ENCODE assay signal across 13 cellular contexts in the genomic region with DNA sequence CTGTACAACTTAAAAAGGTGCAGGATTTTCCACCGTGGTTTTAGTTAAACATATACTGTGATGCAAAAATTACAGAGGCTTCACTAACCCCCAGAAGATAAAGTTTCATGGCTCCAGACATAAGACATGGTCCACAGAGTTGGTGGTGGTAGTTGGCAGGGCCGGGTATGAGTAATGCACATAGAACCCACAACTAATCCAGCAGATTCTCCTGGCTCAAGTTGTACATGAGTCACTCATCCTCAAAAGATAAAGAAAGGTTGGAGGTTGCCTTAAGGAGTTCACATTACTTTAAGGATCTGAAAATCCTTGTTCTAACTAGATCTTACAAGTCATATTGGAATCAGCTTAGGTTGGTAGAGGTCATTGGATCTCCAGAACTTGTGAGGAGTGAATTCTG.
DNase-seq lines count a peak whose midpoint lies in the region; ATAC-seq and TF ChIP-seq lines count a peak whose summit lies in the region.
"Had no signal": no experiment of that assay in that cellular context is flagged by ENCODE, and none has a peak within 500 bp of the region (broad histone marks: within the 10 kb centered on the region; RNA-seq: fewer than 3 reads in every experiment).

No MANE protein-coding gene starts in this region.

- H2BK12ac ChIP-seq in neuronal stem cell (ENCODE audit: low read length), result no peak overlapping the region

- H2BK15ac ChIP-seq in neuronal stem cell (ENCODE audit: low read length), result no peak overlapping the region

- H3K79me1 ChIP-seq in neuronal stem cell (ENCODE audit: low read depth, low read length), result no peaks in the 10 kb centered on the region

- peaks cover 3% of the 10 kb centered on the region for H3K4me1 Mint-ChIP-seq in WTC11
- no peaks in the 10 kb centered on the region for H3K4me1 Mint-ChIP-seq in activated CD4-positive, alpha-beta T cell treated with anti-CD3 and anti-CD28 coated beads for 36 hours
- H3K4me1 Mint-ChIP-seq: activated CD8-positive, alpha-beta memory T cell treated with anti-CD3 and anti-CD28 coated beads, Interleukin-2, amount 10 ng/mL, durations not matched to agents 7 days and 5 days; central memory CD8-positive, alpha-beta T cell had no signal

- H3K9me3 ChIP-seq in fibroblast of lung (ENCODE audit: control insufficient read depth, insufficient read depth, low read depth, low read length), result no peaks in the 10 kb centered on the region
- no peaks in the 10 kb centered on the region for H3K9me3 ChIP-seq in neuronal stem cell (replicated peaks in 1 of 2; ENCODE audit: control insufficient read depth in 2 of 2, insufficient read depth in 1 of 2, low read depth in 1 of 2, low read length in 2 of 2)
- H3K9me3 ChIP-seq: neutrophil had no signal

- H2AK5ac ChIP-seq in neuronal stem cell (ENCODE audit: low read depth, low read length), result no peak overlapping the region

- no peak overlapping the region for H2AFZ ChIP-seq in fibroblast of lung (ENCODE audit: low read length)
- no peak overlapping the region for H2AFZ ChIP-seq in neuronal stem cell (ENCODE audit: low read length)

- intact Hi-C loops in activated CD4-positive, alpha-beta T cell treated with anti-CD3 and anti-CD28 coated beads for 36 hours (cut with DNase I, micrococcal nuclease), result no loop called here

- H3K9ac ChIP-seq in fibroblast of lung (ENCODE audit: insufficient read depth, low read length) (no peak overlapping the region), neuronal stem cell (ENCODE audit: low read depth, low read length, poor library complexity) (no peak overlapping the region)

- H4K91ac ChIP-seq in neuronal stem cell (ENCODE audit: low read depth, low read length, poor library complexity), result no peak overlapping the region

- H4K20me1 ChIP-seq in fibroblast of lung (ENCODE audit: control insufficient read depth, extremely low read depth, insufficient read depth, low read length), result no peaks in the 10 kb centered on the region

- H3K4me3 ChIP-seq in fibroblast of lung (replicated peaks in 1 of 4; ENCODE audit: control extremely low read depth in 1 of 4, insufficient read depth in 1 of 4, low read depth in 3 of 4, low read length in 4 of 4) (no peak overlapping the region), skeletal muscle cell (ENCODE audit: low read depth, low read length) (no peak overlapping the region), neuronal stem cell (ENCODE audit: low read length in 2 of 2) (no peak overlapping the region)

- H3K4me2 ChIP-seq in fibroblast of lung (ENCODE audit: extremely low read depth, insufficient read depth, low read length) (no peak overlapping the region), neuronal stem cell (ENCODE audit: insufficient read depth, low read length, poor library complexity, severe bottlenecking) (no peak overlapping the region)

- no CpG with 5 or more reads among the region's 2 CpGs for WGBS in neuronal stem cell (ENCODE audit: extremely low coverage in 2 of 2, insufficient read length in 2 of 2, insufficient replicate concordance in 1 of 2), 2 donors

- POLR2A ChIA-PET in RWPE1 (lab: Yijun Ruan, JAX; ENCODE audit: low non-redundant PET) (no interaction called here), WTC11 (lab: Charles Lee) (no interaction called here)
- POLR2A ChIA-PET in activated CD4-positive, alpha-beta T cell treated with anti-CD3 and anti-CD28 coated beads for 36 hours (lab: Charles Lee), result no interaction called here

- no peak overlapping the region for H3K27ac Mint-ChIP-seq in WTC11
- no peak overlapping the region for H3K27ac Mint-ChIP-seq in activated CD4-positive, alpha-beta T cell treated with anti-CD3 and anti-CD28 coated beads for 36 hours
- H3K27ac Mint-ChIP-seq: activated CD8-positive, alpha-beta memory T cell treated with anti-CD3 and anti-CD28 coated beads, Interleukin-2, amount 10 ng/mL, durations not matched to agents 7 days and 5 days; type B pancreatic cell had no signal

- H4K8ac ChIP-seq in neuronal stem cell (ENCODE audit: low read depth, low read length), result no peak overlapping the region

- H3K27me3 ChIP-seq in fibroblast of lung (ENCODE audit: control insufficient read depth, insufficient read depth, low read length) (no peaks in the 10 kb centered on the region), neuronal stem cell (ENCODE audit: control insufficient read depth in 3 of 3, insufficient read depth in 3 of 3, low read depth in 1 of 3, low read length in 3 of 3) (no peaks in the 10 kb centered on the region)
- H3K27me3 ChIP-seq: neutrophil had no signal

- no peak overlapping the region for H3K4me3 Mint-ChIP-seq in WTC11
- no peak overlapping the region for H3K4me3 Mint-ChIP-seq in activated CD4-positive, alpha-beta T cell treated with anti-CD3 and anti-CD28 coated beads for 36 hours
- H3K4me3 Mint-ChIP-seq: activated CD8-positive, alpha-beta memory T cell treated with anti-CD3 and anti-CD28 coated beads, Interleukin-2, amount 10 ng/mL, durations not matched to agents 7 days and 5 days; central memory CD8-positive, alpha-beta T cell; type B pancreatic cell had no signal

- H3K9me3 Mint-ChIP-seq in WTC11, result peaks cover 8% of the 10 kb centered on the region
- H3K9me3 Mint-ChIP-seq in activated CD4-positive, alpha-beta T cell treated with anti-CD3 and anti-CD28 coated beads for 36 hours (ENCODE audit: low read depth), result no peaks in the 10 kb centered on the region
- H3K9me3 Mint-ChIP-seq: central memory CD8-positive, alpha-beta T cell; type B pancreatic cell had no signal

- no peak overlapping the region for H3K18ac ChIP-seq in neuronal stem cell (ENCODE audit: low read length)

- H3K79me2 ChIP-seq in fibroblast of lung (ENCODE audit: control insufficient read depth, insufficient read depth, low read length), result no peaks in the 10 kb centered on the region

- no peak overlapping the region for H3K4ac ChIP-seq in neuronal stem cell (ENCODE audit: low read length)

- no peak for ATAC-seq in WTC11
- no peak for ATAC-seq in activated CD4-positive, alpha-beta T cell treated with anti-CD3 and anti-CD28 coated beads for 36 hours
- ATAC-seq: activated CD8-positive, alpha-beta memory T cell treated with anti-CD3 and anti-CD28 coated beads, Interleukin-2, amount 10 ng/mL, durations not matched to agents 7 days and 5 days had no signal

- no peak overlapping the region for H3K23ac ChIP-seq in neuronal stem cell (ENCODE audit: low read depth, low read length, poor library complexity)

- H3K14ac ChIP-seq in neuronal stem cell (ENCODE audit: low read length), result no peak overlapping the region

- peaks cover 8% of the 10 kb centered on the region for H3K4me1 ChIP-seq in fibroblast of lung (ENCODE audit: control insufficient read depth, extremely low read depth, insufficient read depth, low read length)
- peaks cover 0 to under 1% of the 10 kb centered on the region in 2 donors for H3K4me1 ChIP-seq in neuronal stem cell (ENCODE audit: control insufficient read depth in 2 of 2, insufficient read depth in 1 of 2, low read depth in 1 of 2, low read length in 2 of 2)

- H2BK120ac ChIP-seq in neuronal stem cell (ENCODE audit: low read depth, low read length), result no peak overlapping the region

- CTCF ChIA-PET in RWPE1 (lab: Yijun Ruan, JAX), result interaction anchor here (0.6 kb wide), 2 partner anchors 121 to 539 kb away, joined by 5 to 7 read pairs; no protein-coding TSS in a partner anchor
- CTCF ChIA-PET in WTC11 (lab: Charles Lee), result no interaction called here
- CTCF ChIA-PET in activated CD4-positive, alpha-beta T cell treated with anti-CD3 and anti-CD28 coated beads for 36 hours (lab: Charles Lee), result interaction anchor here (0.9 to 1.5 kb wide), 2 partner anchors 7 to 356 kb away, joined by 3 to 5 read pairs; no protein-coding TSS in a partner anchor

- DNase-seq in GM03348 (ENCODE audit: low spot score) (peak; percentile 83), RWPE1 (ENCODE audit: low spot score) (peak; percentile 90), fibroblast of lung (ENCODE audit: low read depth in 2 of 2) (peak; percentile 86 to 98), skeletal muscle cell (ENCODE audit: low read depth) (peak; percentile 91), WTC11 (ENCODE audit: low spot score) (no peak), neuronal stem cell (ENCODE audit: low spot score) (no peak), NCI-H82 (lab: John Stamatoyannopoulos, UW) (no peak)
- DNase-seq in activated CD4-positive, alpha-beta T cell treated with anti-CD3 and anti-CD28 coated beads for 36 hours, result no peak
- DNase-seq: activated CD8-positive, alpha-beta memory T cell treated with anti-CD3 and anti-CD28 coated beads, Interleukin-2, amount 10 ng/mL, durations not matched to agents 7 days and 5 days; T-helper 2 cell had no signal

- no peaks in the 10 kb centered on the region for H3K27me3 Mint-ChIP-seq in WTC11 (ENCODE audit: low read depth)
- no peaks in the 10 kb centered on the region for H3K27me3 Mint-ChIP-seq in activated CD4-positive, alpha-beta T cell treated with anti-CD3 and anti-CD28 coated beads for 36 hours
- H3K27me3 Mint-ChIP-seq: activated CD8-positive, alpha-beta memory T cell treated with anti-CD3 and anti-CD28 coated beads, Interleukin-2, amount 10 ng/mL, durations not matched to agents 7 days and 5 days; type B pancreatic cell had no signal

- H3K36me3 ChIP-seq in fibroblast of lung (ENCODE audit: control insufficient read depth, insufficient read depth, low read length) (no peaks in the 10 kb centered on the region), neuronal stem cell (replicated peaks in 1 of 2; ENCODE audit: control insufficient read depth in 2 of 2, insufficient read depth in 2 of 2, low read length in 2 of 2) (no peaks in the 10 kb centered on the region)
- H3K36me3 ChIP-seq: neutrophil had no signal

- H3K36me3 Mint-ChIP-seq in WTC11, result no peaks in the 10 kb centered on the region
- peaks cover 2% of the 10 kb centered on the region for H3K36me3 Mint-ChIP-seq in activated CD4-positive, alpha-beta T cell treated with anti-CD3 and anti-CD28 coated beads for 36 hours (ENCODE audit: low read depth)
- H3K36me3 Mint-ChIP-seq: activated CD8-positive, alpha-beta memory T cell treated with anti-CD3 and anti-CD28 coated beads, Interleukin-2, amount 10 ng/mL, durations not matched to agents 7 days and 5 days; type B pancreatic cell had no signal

- TF ChIP-seq CTCF in RWPE1 (conservative IDR thresholded peaks at IDR 0.05; ENCODE audit: low read depth) (no peak), fibroblast of lung (conservative IDR thresholded peaks at IDR 0.05 in 1 of 2, IDR thresholded peaks at IDR 0.05 in 1 of 2; ENCODE audit: low read depth in 1 of 2, low read length in 2 of 2) (no peak), WTC11 (IDR thresholded peaks at IDR 0.05) (no peak)

- no peak overlapping the region for H2BK5ac ChIP-seq in neuronal stem cell (ENCODE audit: low read length)

- H3K27ac ChIP-seq in RWPE1 (peak overlapping the region; percentile 52), fibroblast of lung (ENCODE audit: insufficient read depth, low read length) (no peak overlapping the region), neuronal stem cell (replicated peaks; ENCODE audit: low read length) (no peak overlapping the region)
- H3K27ac ChIP-seq: neutrophil had no signal

TF ChIP-seq in WTC11, 78 proteins besides CTCF, POLR2A, EP300 and RAD21 (continues in another document):
- no peak for TF ChIP-seq MAX (CRISPR knock-in tag; IDR thresholded peaks at IDR 0.05)
- no peak for TF ChIP-seq ZNF396 (CRISPR knock-in tag; IDR thresholded peaks at IDR 0.05; ENCODE audit: borderline replicate concordance)
- TF ChIP-seq CREB1 (CRISPR knock-in tag; IDR thresholded peaks at IDR 0.05), result no peak

Comparison
In these comparisons a context has a peak if more than half of its experiments do, and no peak if none do; other contexts are left out.
1. DNase-seq: peak in GM03348 (single experiment), RWPE1 (single experiment), fibroblast of lung (2 of 2) and skeletal muscle cell (single experiment); none in WTC11 (single experiment), neuronal stem cell (single experiment), activated CD4-positive, alpha-beta T cell treated with anti-CD3 and anti-CD28 coated beads for 36 hours (single experiment) and NCI-H82 (single experiment).